1 cellular context compared by ENCODE assay signal in the genomic region with DNA sequence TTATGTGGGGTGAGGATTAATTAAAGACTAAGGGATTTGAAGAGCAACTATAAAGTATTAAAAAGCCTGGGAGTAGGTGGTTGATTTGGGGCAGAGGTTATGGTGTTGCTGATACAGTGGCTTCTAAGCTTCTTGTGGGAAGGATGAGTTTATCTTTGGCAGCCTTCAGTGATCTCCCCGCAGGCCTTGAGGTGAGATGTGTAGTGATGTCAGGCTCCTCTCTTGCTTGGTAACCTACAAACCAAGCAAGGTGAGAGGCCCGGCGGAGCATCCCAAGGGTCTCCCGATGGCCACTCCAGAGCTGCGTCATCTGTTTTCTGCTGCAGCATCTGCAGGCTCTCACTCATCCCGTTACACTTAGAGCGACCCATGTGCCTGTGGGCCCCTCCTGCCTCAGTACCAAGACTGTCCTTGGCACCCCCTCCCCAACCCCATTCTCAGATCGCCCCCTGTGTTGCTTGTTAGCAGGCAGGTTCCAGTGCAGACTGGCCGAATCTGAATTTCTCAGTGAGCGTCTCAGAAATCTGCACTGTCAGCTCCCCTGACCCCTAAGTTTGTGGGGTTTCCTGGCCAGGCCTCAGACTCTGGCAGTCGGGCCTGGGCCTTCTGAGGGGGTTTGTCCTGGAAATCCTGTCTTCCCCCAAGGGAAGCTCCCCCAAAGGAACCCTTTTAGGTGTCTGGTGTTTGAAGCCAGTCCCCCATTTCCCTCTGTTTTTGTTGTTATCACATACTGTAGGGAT.
TF ChIP-seq lines count a peak whose summit lies in the region.

No MANE protein-coding gene starts in this region.

TF ChIP-seq in K562, 482 proteins besides CTCF, POLR2A, EP300 and RAD21 (continued from another document and continues in another):
- TF ChIP-seq AFF4 (CRISPR knock-in tag; IDR thresholded peaks at IDR 0.05) = no peak
- no peak for TF ChIP-seq ZFPM2 (CRISPR knock-in tag; IDR thresholded peaks at IDR 0.05)
- TF ChIP-seq, protein P1, sequence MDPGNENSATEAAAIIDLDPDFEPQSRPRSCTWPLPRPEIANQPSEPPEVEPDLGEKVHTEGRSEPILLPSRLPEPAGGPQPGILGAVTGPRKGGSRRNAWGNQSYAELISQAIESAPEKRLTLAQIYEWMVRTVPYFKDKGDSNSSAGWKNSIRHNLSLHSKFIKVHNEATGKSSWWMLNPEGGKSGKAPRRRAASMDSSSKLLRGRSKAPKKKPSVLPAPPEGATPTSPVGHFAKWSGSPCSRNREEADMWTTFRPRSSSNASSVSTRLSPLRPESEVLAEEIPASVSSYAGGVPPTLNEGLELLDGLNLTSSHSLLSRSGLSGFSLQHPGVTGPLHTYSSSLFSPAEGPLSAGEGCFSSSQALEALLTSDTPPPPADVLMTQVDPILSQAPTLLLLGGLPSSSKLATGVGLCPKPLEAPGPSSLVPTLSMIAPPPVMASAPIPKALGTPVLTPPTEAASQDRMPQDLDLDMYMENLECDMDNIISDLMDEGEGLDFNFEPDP (CRISPR knock-in tag; IDR thresholded peaks at IDR 0.05) = no peak
- no peak for TF ChIP-seq ZNF436 (CRISPR knock-in tag; IDR thresholded peaks at IDR 0.05)
- TF ChIP-seq ZNF717 (CRISPR knock-in tag; IDR thresholded peaks at IDR 0.05) = no peak
- TF ChIP-seq ZNF583 (CRISPR knock-in tag; IDR thresholded peaks at IDR 0.05) = peak; percentile 16; the same call in 1 of the 2 replicates
- TF ChIP-seq SMAD4 (CRISPR knock-in tag; conservative IDR thresholded peaks at IDR 0.05) = 0 out of 2 replicates have a peak, but pooled peaks have one; percentile 29
- TF ChIP-seq SRSF7 (optimal IDR thresholded peaks at IDR 0.05; ENCODE audit: low read depth, low read length) = no peak
- no peak for TF ChIP-seq ZBTB34 (CRISPR knock-in tag; IDR thresholded peaks at IDR 0.05)
- no peak for TF ChIP-seq NFIC (IDR thresholded peaks at IDR 0.05)
- TF ChIP-seq ZKSCAN8 (CRISPR knock-in tag; IDR thresholded peaks at IDR 0.05) = no peak
- TF ChIP-seq TCF3 (CRISPR knock-in tag; IDR thresholded peaks at IDR 0.05) = peak; percentile 73
- TF ChIP-seq CHD1 (IDR thresholded peaks at IDR 0.05; ENCODE audit: low read length) = no peak
- no peak for TF ChIP-seq TSC22D4 (tag; IDR thresholded peaks at IDR 0.05)
- no peak for TF ChIP-seq TGIF2 (CRISPR knock-in tag; IDR thresholded peaks at IDR 0.05)
- no peak for TF ChIP-seq FOXP1 (CRISPR knock-in tag; IDR thresholded peaks at IDR 0.05)
- no peak for TF ChIP-seq ZNF699 (CRISPR knock-in tag; IDR thresholded peaks at IDR 0.05; ENCODE audit: insufficient replicate concordance)
- TF ChIP-seq CSDE1 (IDR thresholded peaks at IDR 0.05) = no peak
- TF ChIP-seq NFATC3 (IDR thresholded peaks at IDR 0.05) = no peak
- no peak for TF ChIP-seq SRSF1 (IDR thresholded peaks at IDR 0.05; ENCODE audit: low read depth, low read length)
- TF ChIP-seq ZNF395 (CRISPR knock-in tag; IDR thresholded peaks at IDR 0.05) = 0 out of 2 replicates have a peak, but pooled peaks have one; percentile 28
- TF ChIP-seq ZFX (CRISPR knock-in tag; IDR thresholded peaks at IDR 0.05) = peak; percentile 58
- TF ChIP-seq ARID3B (CRISPR knock-in tag; IDR thresholded peaks at IDR 0.05; ENCODE audit: borderline replicate concordance) = no peak
- no peak for TF ChIP-seq ZNF512 (tag; IDR thresholded peaks at IDR 0.05)
- TF ChIP-seq RCOR1 (IDR thresholded peaks at IDR 0.05; ENCODE audit: borderline replicate concordance in 1 of 2, low read depth in 2 of 2, low read length in 2 of 2) = peak in 1 of 2 experiments; percentile 59; a peak in 1 of 4 replicates
- no peak for TF ChIP-seq SP1 (CRISPR knock-in tag; IDR thresholded peaks at IDR 0.05)
- no peak for TF ChIP-seq BRF1 (IDR thresholded peaks at IDR 0.05; ENCODE audit: borderline replicate concordance, extremely low read depth, insufficient read length)
- TF ChIP-seq TAF7 (tag; IDR thresholded peaks at IDR 0.05) = no peak
- no peak for TF ChIP-seq RBM15 (IDR thresholded peaks at IDR 0.05; ENCODE audit: insufficient read depth, low read length)
- TF ChIP-seq E2F3 (CRISPR knock-in tag; IDR thresholded peaks at IDR 0.05) = no peak
- TF ChIP-seq RBFOX2 (IDR thresholded peaks at IDR 0.05; ENCODE audit: low read depth, low read length) = no peak
- TF ChIP-seq AFF1 (IDR thresholded peaks at IDR 0.05; ENCODE audit: low read depth in 1 of 2, partially characterized antibody in 2 of 2) = no peak
- TF ChIP-seq GATAD2A (IDR thresholded peaks at IDR 0.05) = no peak
- no peak for TF ChIP-seq ZNF24 (IDR thresholded peaks at IDR 0.05)
- no peak for TF ChIP-seq SMARCA5 (IDR thresholded peaks at IDR 0.05)
- no peak for TF ChIP-seq ZFP30 (CRISPR knock-in tag; IDR thresholded peaks at IDR 0.05; ENCODE audit: borderline replicate concordance)
- no peak for TF ChIP-seq ZNF764 (CRISPR knock-in tag; IDR thresholded peaks at IDR 0.05; ENCODE audit: low read depth)
- TF ChIP-seq FOXA3 (CRISPR knock-in tag; conservative IDR thresholded peaks at IDR 0.05 in 1 of 2, IDR thresholded peaks at IDR 0.05 in 1 of 2) = no peak
- no peak for TF ChIP-seq HDAC2 (IDR thresholded peaks at IDR 0.05)
- no peak for TF ChIP-seq HMG20B (CRISPR knock-in tag; IDR thresholded peaks at IDR 0.05)
- TF ChIP-seq ZKSCAN3 (CRISPR knock-in tag; IDR thresholded peaks at IDR 0.05) = no peak
- TF ChIP-seq SIN3B (IDR thresholded peaks at IDR 0.05; ENCODE audit: low read depth) = no peak
